1 cellular context compared by ENCODE assay signal in genomic region chr17:73429440-73430164, GRCh38.
A peak's percentile ranks its signal among the peaks of the same experiment; 100 is the strongest.
TF ChIP-seq lines count a peak whose summit lies in the region.

No MANE protein-coding gene starts in this region.

TF ChIP-seq in H1, 55 proteins besides CTCF, POLR2A, EP300 and RAD21 (continued from another document):
- TF ChIP-seq CHD7 (IDR thresholded peaks at IDR 0.05; ENCODE audit: insufficient replicate concordance, low read length): no peak
- TF ChIP-seq BRCA1 (IDR thresholded peaks at IDR 0.05; ENCODE audit: low read depth, low read length): no peak
- no peak for TF ChIP-seq TEAD4 (IDR thresholded peaks at IDR 0.05; ENCODE audit: low read depth, low read length)
- TF ChIP-seq ATF2 (IDR thresholded peaks at IDR 0.05; ENCODE audit: low read length): no peak
- peak; percentile 18; the same call in 1 of the 2 replicates for TF ChIP-seq MAX (IDR thresholded peaks at IDR 0.05)
- peak; percentile 43; the same call in 1 of the 2 replicates for TF ChIP-seq CREB1 (IDR thresholded peaks at IDR 0.05)
- no peak for TF ChIP-seq ASH2L (IDR thresholded peaks at IDR 0.05; ENCODE audit: low read length)
- peak; percentile 93 for TF ChIP-seq YY1 (IDR thresholded peaks at IDR 0.05; ENCODE audit: low read depth, low read length)
- peak; percentile 59; the same call in 1 of the 2 replicates for TF ChIP-seq GABPA (IDR thresholded peaks at IDR 0.05; ENCODE audit: borderline replicate concordance, insufficient read depth, low read length)
- no peak for TF ChIP-seq NRF1 (IDR thresholded peaks at IDR 0.05; ENCODE audit: low read depth, low read length)
- TF ChIP-seq USF2 (IDR thresholded peaks at IDR 0.05; ENCODE audit: low read length): peak; percentile 26; the same call in 1 of the 2 replicates
- TF ChIP-seq KDM5A (IDR thresholded peaks at IDR 0.05; ENCODE audit: low read length): no peak
- TF ChIP-seq GTF2F1 (IDR thresholded peaks at IDR 0.05; ENCODE audit: borderline replicate concordance, low read depth, low read length): no peak
- no peak for TF ChIP-seq HDAC6 (IDR thresholded peaks at IDR 0.05; ENCODE audit: low read depth, low read length)
